2 cellular contexts compared by ENCODE assay signal in genomic region chr2:120320887-120321556, GRCh38. TPM values are rescaled to one million over a fixed set of nuclear protein-coding genes. Genes with fewer than 3 reads are reported as not detected.
"Had no signal": no experiment of that assay in that cellular context is flagged by ENCODE, and none has a peak within 500 bp of the region (broad histone marks: within the 10 kb centered on the region; RNA-seq: fewer than 3 reads in every experiment).

No MANE protein-coding gene starts in this region.

RNA-seq across cellular contexts. Expression of gene INHBB, which starts 24.9 kb away (rescaled TPM):
- polyA plus RNA-seq: GM23338, IgD-negative memory B cell had no signal
